Comparison of ENCODE assay signal across 1 cellular context in the genomic region with DNA sequence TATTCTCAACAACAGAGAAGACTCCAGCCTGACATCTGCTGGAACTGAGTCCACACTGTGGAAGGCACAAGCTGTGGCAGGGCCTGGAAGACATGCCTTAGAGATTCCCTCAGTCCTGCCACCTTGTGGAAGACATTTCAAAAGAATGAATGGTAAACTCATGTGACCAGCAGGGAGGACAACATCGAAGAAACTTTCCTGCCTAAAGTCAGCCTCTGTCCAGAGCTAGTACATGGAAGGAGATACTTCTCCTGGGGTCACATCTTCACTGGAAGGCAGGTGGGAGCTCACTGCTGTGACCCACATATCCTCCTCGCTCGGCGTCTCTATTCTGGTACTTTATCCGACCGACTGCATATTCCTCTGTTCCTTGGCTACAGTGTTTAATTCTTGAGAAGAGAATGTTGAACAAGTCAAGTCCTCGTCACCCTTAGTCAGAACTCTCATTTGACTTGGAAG.
TF ChIP-seq lines count a peak whose summit lies in the region.

No MANE protein-coding gene starts in this region.

TF ChIP-seq in GM12878, 131 proteins besides CTCF, POLR2A, EP300 and RAD21 (continued from another document):
- TF ChIP-seq, protein P1, sequence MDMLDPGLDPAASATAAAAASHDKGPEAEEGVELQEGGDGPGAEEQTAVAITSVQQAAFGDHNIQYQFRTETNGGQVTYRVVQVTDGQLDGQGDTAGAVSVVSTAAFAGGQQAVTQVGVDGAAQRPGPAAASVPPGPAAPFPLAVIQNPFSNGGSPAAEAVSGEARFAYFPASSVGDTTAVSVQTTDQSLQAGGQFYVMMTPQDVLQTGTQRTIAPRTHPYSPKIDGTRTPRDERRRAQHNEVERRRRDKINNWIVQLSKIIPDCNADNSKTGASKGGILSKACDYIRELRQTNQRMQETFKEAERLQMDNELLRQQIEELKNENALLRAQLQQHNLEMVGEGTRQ (IDR thresholded peaks at IDR 0.05; ENCODE audit: borderline replicate concordance, low read depth, low read length): no peak
- TF ChIP-seq MYB (IDR thresholded peaks at IDR 0.05; ENCODE audit: borderline replicate concordance, low read depth, low read length): no peak
- TF ChIP-seq NBN (IDR thresholded peaks at IDR 0.05): no peak
- no peak for TF ChIP-seq ETV6 (conservative IDR thresholded peaks at IDR 0.05 in 1 of 2, IDR thresholded peaks at IDR 0.05 in 1 of 2; ENCODE audit: borderline replicate concordance in 1 of 2, low read depth in 1 of 2)
